Comparison of ENCODE assay signal across 31 cellular contexts in the genomic region with DNA sequence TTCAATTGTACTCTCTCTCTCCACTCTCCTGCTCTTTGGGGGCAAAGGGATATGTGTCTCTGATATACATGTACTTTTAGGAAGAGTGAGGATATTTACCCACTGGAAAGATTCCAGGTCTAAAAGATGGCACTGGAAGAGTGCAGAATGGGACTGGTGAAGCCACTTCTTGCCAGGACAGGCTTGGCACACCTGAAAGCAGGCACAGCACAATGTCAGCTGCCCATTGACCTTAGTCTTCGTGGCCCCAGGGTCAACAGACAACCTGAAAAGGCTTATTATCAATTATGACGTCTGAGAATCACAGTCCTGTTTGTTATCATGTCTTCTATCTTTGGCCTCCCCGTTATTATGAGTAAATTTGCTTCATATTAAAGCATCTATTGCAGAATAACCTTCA.
"Had no signal": no experiment of that assay in that cellular context is flagged by ENCODE, and none has a peak within 500 bp of the region (broad histone marks: within the 10 kb centered on the region; RNA-seq: fewer than 3 reads in every experiment).

No MANE protein-coding gene starts in this region.

- H3K36me3 ChIP-seq: MG63 had no signal

- H3K4me3 ChIP-seq: MG63 had no signal

- DNase-seq: Karpas-422, MG63, MM.1S, NCI-H1048, NCI-H1092, NCI-H1092 treated with DMSO at 0.1 percent for 48 hours, NCI-H1105, NCI-H1105 treated with DMSO at 0.1 percent for 48 hours, NCI-H1417, NCI-H1417 treated with DMSO at 0.1 percent for 48 hours, NCI-H1436 treated with DMSO at 0.1 percent for 48 hours, NCI-H146, NCI-H1694, NCI-H1694 treated with DMSO at 0.1 percent for 48 hours, NCI-H187, NCI-H187 treated with DMSO at 0.1 percent for 48 hours, NCI-H1930, NCI-H2029, NCI-H2029 treated with DMSO at 0.1 percent for 48 hours, NCI-H2081, NCI-H2081 treated with DMSO at 0.1 percent for 48 hours, NCI-H2107, NCI-H2171, NCI-H2171 treated with DMSO at 0.1 percent for 48 hours, NCI-H2227 treated with DMSO at 0.1 percent for 48 hours, NCI-H226, NCI-H345, NCI-H446, NCI-H446 treated with DMSO at 0.1 percent for 48 hours, NCI-H510A had no signal

- H3K9ac ChIP-seq: KMS-11 had no signal

- H3K27me3 ChIP-seq: MG63 had no signal

- H3K9me3 ChIP-seq: MG63 had no signal

- H3K27ac ChIP-seq: KMS-11 had no signal

- H3K4me2 ChIP-seq: KMS-11 had no signal
